10 cellular contexts compared by ENCODE assay signal in the genomic region with DNA sequence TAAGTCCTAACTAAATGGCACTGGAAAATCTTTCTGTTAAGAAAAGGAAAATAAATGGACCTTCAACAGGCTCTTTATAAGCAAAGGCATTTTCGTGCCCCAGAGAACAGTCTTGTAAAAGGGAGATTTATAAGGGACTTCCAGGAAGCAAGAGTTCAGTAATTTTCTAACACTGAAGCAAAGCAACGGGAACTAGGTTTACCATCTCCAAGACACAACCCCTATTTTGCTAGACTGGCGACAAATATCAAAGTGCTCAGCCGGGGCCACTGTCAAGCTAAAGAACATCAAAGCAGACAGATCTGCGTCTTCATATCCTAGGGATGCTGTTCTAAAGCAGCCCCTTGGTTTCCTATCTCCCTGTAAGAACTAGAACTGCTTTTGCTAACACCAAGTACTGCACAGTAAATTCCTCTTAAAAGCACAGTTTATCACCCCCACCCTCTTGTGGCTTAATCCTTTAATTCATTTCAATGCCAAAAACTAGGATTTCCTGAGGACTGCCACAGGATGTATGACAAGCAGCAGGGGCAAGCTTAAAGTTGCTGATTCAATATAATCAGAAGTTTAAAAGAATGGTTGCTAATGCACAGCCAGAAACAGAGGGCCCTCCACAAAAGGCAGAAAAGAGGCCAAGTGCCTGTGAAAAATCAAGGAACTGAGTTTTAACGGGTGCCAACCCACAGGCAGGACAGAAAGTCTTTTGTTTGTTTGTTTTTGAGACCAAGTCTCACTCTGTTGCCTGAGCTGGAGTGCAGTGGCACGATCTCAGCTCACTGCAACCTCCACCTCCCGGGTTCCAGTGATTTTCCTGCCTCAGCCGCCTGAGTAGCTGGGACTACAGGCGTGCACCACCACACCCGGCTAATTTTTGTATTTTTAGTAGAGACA. TPM values are rescaled to one million over a fixed set of nuclear protein-coding genes. Genes with fewer than 3 reads are reported as not detected.
DNase-seq lines count a peak whose midpoint lies in the region; ATAC-seq and TF ChIP-seq lines count a peak whose summit lies in the region.
"Had no signal": no experiment of that assay in that cellular context is flagged by ENCODE, and none has a peak within 500 bp of the region (broad histone marks: within the 10 kb centered on the region; RNA-seq: fewer than 3 reads in every experiment).

No MANE protein-coding gene starts in this region.

- no peak overlapping the region for H3K4me3 ChIP-seq in mesendoderm (ENCODE audit: low read length)
- no peak overlapping the region for H3K4me3 ChIP-seq in upper lobe of right lung

- no peak overlapping the region for H3K56ac ChIP-seq in mesendoderm (ENCODE audit: low read length)

- POLR2A ChIA-PET in activated naive CD8-positive, alpha-beta T cell treated with anti-CD3 and anti-CD28 coated beads, Interleukin-2, amount 10 ng/mL, durations not matched to agents 7 days and 5 days (lab: Charles Lee) = no interaction called here

- H3K27me3 ChIP-seq in mesendoderm (ENCODE audit: insufficient read depth, low read length, poor library complexity) (no peaks in the 10 kb centered on the region), upper lobe of right lung (no peaks in the 10 kb centered on the region)

- H3K36me3 ChIP-seq in mesendoderm (ENCODE audit: control insufficient read depth, insufficient read depth, low read length) = no peaks in the 10 kb centered on the region
- peaks cover 13% of the 10 kb centered on the region for H3K36me3 ChIP-seq in upper lobe of right lung

- no peaks in the 10 kb centered on the region for H3K79me1 ChIP-seq in mesendoderm (ENCODE audit: low read length)

- H3K27me3 Mint-ChIP-seq in activated naive CD8-positive, alpha-beta T cell treated with anti-CD3 and anti-CD28 coated beads, Interleukin-2, amount 10 ng/mL, durations not matched to agents 7 days and 5 days = no peaks in the 10 kb centered on the region
- no peaks in the 10 kb centered on the region for H3K27me3 Mint-ChIP-seq in activated naive CD8-positive, alpha-beta T cell treated with anti-CD3 and anti-CD28 coated beads, Interleukin-2, amount 50 U/mL, for 24 hours

- no peak overlapping the region for H2AK5ac ChIP-seq in mesendoderm (ENCODE audit: low read length)

- H3K4me3 Mint-ChIP-seq in activated naive CD8-positive, alpha-beta T cell treated with anti-CD3 and anti-CD28 coated beads, Interleukin-2, amount 10 ng/mL, durations not matched to agents 7 days and 5 days = no peak overlapping the region
- no peak overlapping the region for H3K4me3 Mint-ChIP-seq in activated naive CD8-positive, alpha-beta T cell treated with anti-CD3 and anti-CD28 coated beads, Interleukin-2, amount 50 U/mL, for 24 hours

- no peak overlapping the region for H2BK5ac ChIP-seq in mesendoderm (ENCODE audit: low read length)

- TF ChIP-seq CTCF in upper lobe of right lung (IDR thresholded peaks at IDR 0.05) = no peak

- peak overlapping the region; percentile 36 for H3K4ac ChIP-seq in mesendoderm (ENCODE audit: low read depth, low read length)

- intact Hi-C loops in upper lobe of right lung (cut with DNase I) = no loop called here

- no peak for ATAC-seq in activated naive CD8-positive, alpha-beta T cell treated with anti-CD3 and anti-CD28 coated beads, Interleukin-2, amount 10 ng/mL, durations not matched to agents 7 days and 5 days (ENCODE audit: low read depth)
- no peak for ATAC-seq in activated naive CD8-positive, alpha-beta T cell treated with anti-CD3 and anti-CD28 coated beads, Interleukin-2, amount 50 U/mL, for 24 hours
- no peak for ATAC-seq in upper lobe of right lung

- no peak overlapping the region for H2BK120ac ChIP-seq in mesendoderm (ENCODE audit: low read depth, low read length)

- H3K4me1 ChIP-seq in mesendoderm (ENCODE audit: control insufficient read depth, low read depth, low read length) (no peaks in the 10 kb centered on the region), upper lobe of right lung (peaks cover 6% of the 10 kb centered on the region)

- H2BK15ac ChIP-seq in mesendoderm (replicated peaks; ENCODE audit: low read depth) = no peak overlapping the region

- DNase-seq in activated naive CD8-positive, alpha-beta T cell treated with anti-CD3 and anti-CD28 coated beads, Interleukin-2, amount 10 ng/mL, durations not matched to agents 7 days and 5 days = no peak
- DNase-seq in activated naive CD8-positive, alpha-beta T cell treated with anti-CD3 and anti-CD28 coated beads, Interleukin-2, amount 50 U/mL, for 24 hours = no peak
- DNase-seq in dermis blood vessel endothelial cell (peak; percentile 86), mesendoderm (peak; percentile 10), upper lobe of right lung (no peak), NCI-H2029 (lab: John Stamatoyannopoulos, UW) (no peak), NCI-H2196 treated with DMSO at 0.1 percent for 48 hours (lab: John Stamatoyannopoulos, UW; ENCODE audit: unreplicated experiment) (no peak), HT-29 (ENCODE audit: low spot score) (no peak)
- DNase-seq: ACHN, NCI-H526 treated with DMSO at 0.1 percent for 48 hours had no signal

- peaks cover 20% of the 10 kb centered on the region for H3K4me1 Mint-ChIP-seq in activated naive CD8-positive, alpha-beta T cell treated with anti-CD3 and anti-CD28 coated beads, Interleukin-2, amount 10 ng/mL, durations not matched to agents 7 days and 5 days
- H3K4me1 Mint-ChIP-seq in activated naive CD8-positive, alpha-beta T cell treated with anti-CD3 and anti-CD28 coated beads, Interleukin-2, amount 50 U/mL, for 24 hours = peaks cover 16% of the 10 kb centered on the region

- H3K23ac ChIP-seq in mesendoderm (ENCODE audit: low read length) = no peak overlapping the region

- H3K4me2 ChIP-seq in mesendoderm (ENCODE audit: low read length) = no peak overlapping the region

- peak overlapping the region; percentile 41 for H3K27ac Mint-ChIP-seq in activated naive CD8-positive, alpha-beta T cell treated with anti-CD3 and anti-CD28 coated beads, Interleukin-2, amount 10 ng/mL, durations not matched to agents 7 days and 5 days
- H3K27ac Mint-ChIP-seq in activated naive CD8-positive, alpha-beta T cell treated with anti-CD3 and anti-CD28 coated beads, Interleukin-2, amount 50 U/mL, for 24 hours = no peak overlapping the region

- peak overlapping the region; percentile 93 for H4K8ac ChIP-seq in mesendoderm (ENCODE audit: low read depth, low read length)

- WGBS in mesendoderm (ENCODE audit: extremely low coverage, insufficient coverage, low lambda C conversion rate) = no CpG with 5 or more reads among the region's 11 CpGs

- no peaks in the 10 kb centered on the region for H3K9me3 ChIP-seq in upper lobe of right lung

- no peak overlapping the region for H4K5ac ChIP-seq in mesendoderm (ENCODE audit: low read length)

- H3K18ac ChIP-seq in mesendoderm (ENCODE audit: low read length) = no peak overlapping the region

- no peak overlapping the region for H3K9ac ChIP-seq in mesendoderm (ENCODE audit: low read length)

- H3K79me2 ChIP-seq in mesendoderm (ENCODE audit: control insufficient read depth, insufficient read depth, low read length) = no peaks in the 10 kb centered on the region

- no peaks in the 10 kb centered on the region for H3K9me3 Mint-ChIP-seq in activated naive CD8-positive, alpha-beta T cell treated with anti-CD3 and anti-CD28 coated beads, Interleukin-2, amount 10 ng/mL, durations not matched to agents 7 days and 5 days
- no peaks in the 10 kb centered on the region for H3K9me3 Mint-ChIP-seq in activated naive CD8-positive, alpha-beta T cell treated with anti-CD3 and anti-CD28 coated beads, Interleukin-2, amount 50 U/mL, for 24 hours

- H3K36me3 Mint-ChIP-seq in activated naive CD8-positive, alpha-beta T cell treated with anti-CD3 and anti-CD28 coated beads, Interleukin-2, amount 10 ng/mL, durations not matched to agents 7 days and 5 days = peaks cover 19% of the 10 kb centered on the region
- H3K36me3 Mint-ChIP-seq in activated naive CD8-positive, alpha-beta T cell treated with anti-CD3 and anti-CD28 coated beads, Interleukin-2, amount 50 U/mL, for 24 hours (ENCODE audit: low read depth) = peaks cover 11% of the 10 kb centered on the region

- H3K27ac ChIP-seq in mesendoderm (ENCODE audit: low read depth, low read length) = peak overlapping the region; percentile 3
- peak overlapping the region; percentile 51 for H3K27ac ChIP-seq in upper lobe of right lung

RNA-seq across cellular contexts. Expression of a gene that starts 44.0 kb away (rescaled TPM):
- total RNA-seq in activated naive CD8-positive, alpha-beta T cell treated with anti-CD3 and anti-CD28 coated beads, Interleukin-2, amount 10 ng/mL, durations not matched to agents 7 days and 5 days = under 1 TPM in 1 of 2 experiments, not detected in 1; 0.64 TPM
- total RNA-seq in dermis blood vessel endothelial cell (0.14 and 0.17 TPM in 2 replicates), upper lobe of right lung (not detected)
- 0.35 TPM for polyA plus RNA-seq in mesendoderm (2013, experiment 1 of 2)
- polyA plus RNA-seq in mesendoderm (2013, experiment 2 of 2) = 0.56 TPM
- total RNA-seq in HT-29 (2014; rRNA removed; shearing (Covaris generic)) = not detected in 2 replicates

Comparison
In these comparisons a context has a peak if more than half of its experiments do, and no peak if none do; other contexts are left out.
1. DNase-seq: peak in dermis blood vessel endothelial cell (single experiment) and mesendoderm (single experiment); none in activated naive CD8-positive, alpha-beta T cell treated with anti-CD3 and anti-CD28 coated beads, Interleukin-2, amount 10 ng/mL, durations not matched to agents 7 days and 5 days (single experiment), activated naive CD8-positive, alpha-beta T cell treated with anti-CD3 and anti-CD28 coated beads, Interleukin-2, amount 50 U/mL, for 24 hours (single experiment), upper lobe of right lung (single experiment), NCI-H2029 (single experiment), NCI-H2196 treated with DMSO at 0.1 percent for 48 hours (single experiment) and HT-29 (single experiment).